21 cellular contexts compared by ENCODE assay signal in the genomic region with DNA sequence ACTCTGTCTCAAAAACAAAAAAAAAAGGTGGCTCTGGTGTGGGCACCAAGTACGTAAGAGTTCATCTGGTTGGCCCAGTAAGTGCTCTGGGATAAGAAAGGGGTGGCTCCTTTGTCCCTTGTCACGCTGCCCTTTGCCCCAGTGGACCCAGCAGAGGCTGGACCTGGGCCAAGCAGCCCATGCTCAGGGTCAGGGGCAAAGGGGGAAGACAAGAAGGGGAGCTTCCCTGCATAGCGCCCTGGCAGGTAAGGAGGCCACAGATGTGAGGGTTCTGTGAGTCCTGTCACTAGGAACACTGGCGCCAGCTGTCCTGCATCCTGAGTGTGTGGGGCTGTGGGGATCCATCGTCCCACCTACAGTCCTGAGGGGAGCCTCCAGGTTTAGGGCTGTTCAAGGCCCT.
"Had no signal": no experiment of that assay in that cellular context is flagged by ENCODE, and none has a peak within 500 bp of the region (broad histone marks: within the 10 kb centered on the region; RNA-seq: fewer than 3 reads in every experiment).

No MANE protein-coding gene starts in this region.

- H3K27ac ChIP-seq: coronary artery, esophagus squamous epithelium, gastrocnemius medialis had no signal

- H3K4me1 ChIP-seq: breast epithelium had no signal

- H3K4me3 ChIP-seq: breast epithelium, coronary artery, esophagus squamous epithelium, gastrocnemius medialis, smooth muscle cell, upper lobe of left lung had no signal

- H3K36me3 ChIP-seq: breast epithelium, esophagus squamous epithelium, gastrocnemius medialis, upper lobe of left lung had no signal

- H3K27me3 ChIP-seq: breast epithelium, gastrocnemius medialis, upper lobe of left lung had no signal

- FAIRE-seq: astrocyte, keratinocyte had no signal

- DNase-seq: activated CD4-positive, alpha-beta T cell treated with anti-CD3 and anti-CD28 coated beads for 4 hours; activated CD4-positive, alpha-beta T cell treated with anti-CD3 and anti-CD28 coated beads, Interleukin-2, amount 50 U/mL, for 48 hours; activated CD8-positive, alpha-beta memory T cell treated with anti-CD3 and anti-CD28 coated beads, Interleukin-2, amount 50 U/mL, for 48 hours; activated naive CD4-positive, alpha-beta T cell treated with Interleukin-2 at 50 U/mL for 16 hours; activated naive CD8-positive, alpha-beta T cell treated with anti-CD3 and anti-CD28 coated beads for 36 hours; activated T-cell treated with anti-CD3 and anti-CD28 coated beads, Interleukin-2, amount 50 U/mL, for 4 hours; esophagus squamous epithelium; gastrocnemius medialis; nucleus accumbens; stimulated activated CD4-positive, alpha-beta T cell treated with anti-CD3 and anti-CD28 coated beads, Interleukin-15, amount 100 ng/mL, for 24 hours; T-helper 9 cell; upper lobe of left lung had no signal

- ATAC-seq: activated T-cell treated with anti-CD3 and anti-CD28 coated beads, Interleukin-2, amount 50 U/mL, for 4 hours; gastrocnemius medialis; natural killer cell treated with Interleukin-12 subunit alpha and Interleukin-12 subunit beta and Interleukin-15 and Interleukin-18, amount 100 ng/mL, for 72 hours; sciatic nerve; stimulated activated memory B cell treated with anti-CD40 and anti-IgM and Interleukin-4, amounts not matched to agents 10 μg/mL and 1 μg/mL and 100 μg/mL, for 72 hours; WTC11 had no signal

- H3K4me2 ChIP-seq: smooth muscle cell had no signal

- H3K9me3 ChIP-seq: breast epithelium, esophagus squamous epithelium, gastrocnemius medialis, upper lobe of left lung had no signal
